Comparison of ENCODE assay signal across 20 cellular contexts in genomic region chr5:177433658-177434217, GRCh38. TPM values are rescaled to one million over a fixed set of nuclear protein-coding genes. Genes with fewer than 3 reads are reported as not detected.
A peak's percentile ranks its signal among the peaks of the same experiment; 100 is the strongest.
DNase-seq lines count a peak whose midpoint lies in the region; ATAC-seq and TF ChIP-seq lines count a peak whose summit lies in the region.
"Had no signal": no experiment of that assay in that cellular context is flagged by ENCODE, and none has a peak within 500 bp of the region (broad histone marks: within the 10 kb centered on the region; RNA-seq: fewer than 3 reads in every experiment).

No MANE protein-coding gene starts in this region.

- H3K9me2 ChIP-seq in PC-9 (ENCODE audit: insufficient read depth), result no peaks in the 10 kb centered on the region

- ATAC-seq in right cardiac atrium (no peak), left cardiac atrium (no peak), HG03342 (IDR thresholded peaks at IDR 0.05; ENCODE audit: unreplicated experiment) (no peak)
- no peak for ATAC-seq in central memory CD8-positive, alpha-beta T cell (replicated peaks; ENCODE audit: extremely low read depth, poor library complexity, severe bottlenecking)
- ATAC-seq: activated CD8-positive, alpha-beta memory T cell treated with anti-CD3 and anti-CD28 coated beads, Interleukin-2, amount 10 ng/mL, durations not matched to agents 7 days and 5 days; heart right ventricle had no signal

- H3K4me1 ChIP-seq in right cardiac atrium (ENCODE audit: control insufficient read depth, insufficient read depth, low read length), result no peaks in the 10 kb centered on the region
- H3K4me1 ChIP-seq in PC-9 (replicated peaks; ENCODE audit: insufficient read depth), result no peaks in the 10 kb centered on the region

- H4K20me1 ChIP-seq in PC-9 (ENCODE audit: insufficient read depth), result peaks cover 16% of the 10 kb centered on the region

- peak overlapping the region; percentile 51 for H3K27ac Mint-ChIP-seq in central memory CD8-positive, alpha-beta T cell (ENCODE audit: low read depth)
- H3K27ac Mint-ChIP-seq: HFFc6 had no signal

- no peaks in the 10 kb centered on the region for H3K27me3 Mint-ChIP-seq in central memory CD8-positive, alpha-beta T cell
- H3K27me3 Mint-ChIP-seq: activated CD8-positive, alpha-beta memory T cell treated with anti-CD3 and anti-CD28 coated beads, Interleukin-2, amount 10 ng/mL, durations not matched to agents 7 days and 5 days had no signal

- no peaks in the 10 kb centered on the region for H3K36me3 ChIP-seq in PC-9 (ENCODE audit: low read depth)

- no peak overlapping the region for H3K4me2 ChIP-seq in PC-9

- no peak for TF ChIP-seq POLR2A in NB4 (IDR thresholded peaks at IDR 0.05; ENCODE audit: extremely low read depth, insufficient read length)

- BruUV-seq in PC-9 (replicated peaks; lab: Mats Ljungman, UMichigan), result no TSS peak

- H3K27ac ChIP-seq in right cardiac atrium (ENCODE audit: low read length) (no peak overlapping the region), PC-9 (no peak overlapping the region)
- H3K27ac ChIP-seq: VCaP had no signal

- peaks cover 14% of the 10 kb centered on the region for H3K79me2 ChIP-seq in PC-9 (ENCODE audit: low read depth)

- no peak overlapping the region for H2AFZ ChIP-seq in PC-9

- peak overlapping the region; percentile 80 for H3K4me3 Mint-ChIP-seq in central memory CD8-positive, alpha-beta T cell
- H3K4me3 Mint-ChIP-seq: activated CD8-positive, alpha-beta memory T cell treated with anti-CD3 and anti-CD28 coated beads, Interleukin-2, amount 10 ng/mL, durations not matched to agents 7 days and 5 days; HFFc6 had no signal

- H3K27me3 ChIP-seq in right cardiac atrium (ENCODE audit: control insufficient read depth, insufficient read depth) (no peaks in the 10 kb centered on the region), PC-9 (ENCODE audit: insufficient read depth, low read depth) (no peaks in the 10 kb centered on the region)
- H3K27me3 ChIP-seq: heart right ventricle, Peyer's patch had no signal

- peaks cover 30% of the 10 kb centered on the region; the same call in 1 of the 2 replicates for H3F3A ChIP-seq in PC-9 (ENCODE audit: insufficient read depth, low read depth)

- CTCF ChIA-PET in PC-9 (lab: Charles Lee), result no interaction called here

- intact Hi-C loops in right cardiac atrium (cut with DNase I) (no loop called here), left cardiac atrium (cut with DNase I) (no loop called here), posterior vena cava (cut with DNase I) (no loop called here), PC-9 (cut with micrococcal nuclease; ENCODE audit: unreplicated experiment) (no loop called here)

- H3K36me3 Mint-ChIP-seq in central memory CD8-positive, alpha-beta T cell (ENCODE audit: insufficient read depth), result peaks cover 87% of the 10 kb centered on the region

- peaks cover 60% of the 10 kb centered on the region for H3K4me1 Mint-ChIP-seq in central memory CD8-positive, alpha-beta T cell

- H3K4me3 ChIP-seq in right cardiac atrium (ENCODE audit: low read length), result no peak overlapping the region
- no peak overlapping the region for H3K4me3 ChIP-seq in NB4 (ENCODE audit: low read depth, low read length)
- no peak overlapping the region for H3K4me3 ChIP-seq in PC-9
- H3K4me3 ChIP-seq: heart right ventricle had no signal

- WGBS in right cardiac atrium, result 94% methylated on average over 29 of the region's 29 CpGs

- no peaks in the 10 kb centered on the region for H3K9me3 ChIP-seq in right cardiac atrium (ENCODE audit: control insufficient read depth, low read length)
- H3K9me3 ChIP-seq in PC-9 (ENCODE audit: insufficient read depth, low read depth), result no peaks in the 10 kb centered on the region
- H3K9me3 ChIP-seq: heart right ventricle, Peyer's patch had no signal

- POLR2A ChIA-PET in PC-9 (lab: Charles Lee; ENCODE audit: unreplicated experiment), result interaction anchor here (0.6 kb wide), 1 partner anchor 47 kb away, joined by 4 read pairs; no protein-coding TSS in a partner anchor

- no peaks in the 10 kb centered on the region for H3K9me3 Mint-ChIP-seq in central memory CD8-positive, alpha-beta T cell
- H3K9me3 Mint-ChIP-seq: HFFc6 had no signal

- TF ChIP-seq CTCF in NB4 (IDR thresholded peaks at IDR 0.05; ENCODE audit: low read depth, low read length) (no peak), PC-9 (conservative IDR thresholded peaks at IDR 0.05) (no peak)

- peak in 2 of 3 donors; percentile 53 for DNase-seq in right cardiac atrium
- no peak for DNase-seq in left cardiac atrium
- DNase-seq in NB4 (ENCODE audit: low read depth), result peak; percentile 1
- DNase-seq in central memory CD8-positive, alpha-beta T cell (ENCODE audit: low spot score in 2 of 2), result no peak
- peak; percentile 78 for DNase-seq in posterior vena cava (ENCODE audit: low spot score)
- no peak for DNase-seq in PC-9
- DNase-seq in NCI-H345 (lab: John Stamatoyannopoulos, UW), result no peak
- DNase-seq: activated CD8-positive, alpha-beta memory T cell treated with anti-CD3 and anti-CD28 coated beads, Interleukin-2, amount 10 ng/mL, durations not matched to agents 7 days and 5 days; heart right ventricle; HFFc6; KG1; NCI-H1048; NCI-H774; SW 1271 had no signal

RNA-seq across cellular contexts. Expression of gene GRK6, which starts 7.3 kb away (rescaled TPM):
- total RNA-seq in right cardiac atrium (10 to 100 TPM; 13.2 to 16.9 (median 15.5) TPM), left cardiac atrium (10 to 100 TPM; 14.6 to 20.1 TPM), posterior vena cava (10 to 100 TPM; 22.9 to 28.2 TPM), PC-9 (2021) (82.3 and 124 TPM in 2 replicates)
- 7.4 TPM for polyA plus RNA-seq in right cardiac atrium

RNA-seq across cellular contexts. Expression of gene PRR7, which starts 12.9 kb away (rescaled TPM):
- total RNA-seq in right cardiac atrium, result under 1 TPM in 3 of 4 donors, not detected in 1; 0.33 to 0.45 (median 0.35) TPM
- 0.27 TPM for polyA plus RNA-seq in right cardiac atrium
- total RNA-seq in left cardiac atrium, result 1 to 10 TPM in 1 of 2 donors, under 1 TPM in 1; 0.59 to 1.6 TPM
- 1 to 10 TPM in 1 of 2 donors, under 1 TPM in 1; 0.79 to 2.0 TPM for total RNA-seq in posterior vena cava
- 22.2 and 31.7 TPM in 2 replicates for total RNA-seq in PC-9 (2021)

RNA-seq across cellular contexts. Expression of gene F12, which starts 24.4 kb away (rescaled TPM):
- under 1 TPM; 0.17 to 0.34 (median 0.26) TPM for total RNA-seq in right cardiac atrium
- polyA plus RNA-seq in right cardiac atrium, result 0.27 TPM
- under 1 TPM; 0.27 to 0.39 TPM for total RNA-seq in left cardiac atrium
- total RNA-seq in posterior vena cava, result under 1 TPM; 0.38 to 0.93 TPM
- total RNA-seq in PC-9 (2021), result 14.5 and 17.0 TPM in 2 replicates
- total RNA-seq: mesenteric fat pad had no signal

RNA-seq across cellular contexts. Expression of gene PFN3, which starts 33.3 kb away (rescaled TPM):
- not detected for total RNA-seq in right cardiac atrium
- not detected for polyA plus RNA-seq in right cardiac atrium
- not detected for total RNA-seq in left cardiac atrium
- not detected for total RNA-seq in posterior vena cava
- total RNA-seq in PC-9 (2021), result not detected in 2 replicates
- total RNA-seq: activated CD8-positive, alpha-beta memory T cell treated with anti-CD3 and anti-CD28 coated beads, Interleukin-2, amount 10 ng/mL, durations not matched to agents 7 days and 5 days; bronchial epithelial cell; fibroblast of lung; heart right ventricle; HFFc6; mesenteric fat pad; Peyer's patch had no signal
- polyA plus RNA-seq: fibroblast of lung, heart right ventricle had no signal

RNA-seq across cellular contexts. Expression of gene DBN1, which starts 39.7 kb away (rescaled TPM):
- total RNA-seq in right cardiac atrium, result 10 to 100 TPM; 15.3 to 44.8 (median 25.3) TPM
- 17.7 TPM for polyA plus RNA-seq in right cardiac atrium
- total RNA-seq in left cardiac atrium, result 10 to 100 TPM; 30.2 to 55.1 TPM
- 100 to 1,000 TPM in 1 of 2 donors, 10 to 100 TPM in 1; 94.9 to 121 TPM for total RNA-seq in posterior vena cava
- 144 and 181 TPM in 2 replicates for total RNA-seq in PC-9 (2021)

Comparison
In these comparisons a context has a peak if more than half of its experiments do, and no peak if none do; other contexts are left out.
1. DNase-seq: peak in right cardiac atrium (2 of 3), NB4 (single experiment) and posterior vena cava (single experiment); none in left cardiac atrium (single experiment), central memory CD8-positive, alpha-beta T cell (0 of 2), PC-9 (0 of 2) and NCI-H345 (single experiment).